1 cellular context compared by ENCODE assay signal in the genomic region with DNA sequence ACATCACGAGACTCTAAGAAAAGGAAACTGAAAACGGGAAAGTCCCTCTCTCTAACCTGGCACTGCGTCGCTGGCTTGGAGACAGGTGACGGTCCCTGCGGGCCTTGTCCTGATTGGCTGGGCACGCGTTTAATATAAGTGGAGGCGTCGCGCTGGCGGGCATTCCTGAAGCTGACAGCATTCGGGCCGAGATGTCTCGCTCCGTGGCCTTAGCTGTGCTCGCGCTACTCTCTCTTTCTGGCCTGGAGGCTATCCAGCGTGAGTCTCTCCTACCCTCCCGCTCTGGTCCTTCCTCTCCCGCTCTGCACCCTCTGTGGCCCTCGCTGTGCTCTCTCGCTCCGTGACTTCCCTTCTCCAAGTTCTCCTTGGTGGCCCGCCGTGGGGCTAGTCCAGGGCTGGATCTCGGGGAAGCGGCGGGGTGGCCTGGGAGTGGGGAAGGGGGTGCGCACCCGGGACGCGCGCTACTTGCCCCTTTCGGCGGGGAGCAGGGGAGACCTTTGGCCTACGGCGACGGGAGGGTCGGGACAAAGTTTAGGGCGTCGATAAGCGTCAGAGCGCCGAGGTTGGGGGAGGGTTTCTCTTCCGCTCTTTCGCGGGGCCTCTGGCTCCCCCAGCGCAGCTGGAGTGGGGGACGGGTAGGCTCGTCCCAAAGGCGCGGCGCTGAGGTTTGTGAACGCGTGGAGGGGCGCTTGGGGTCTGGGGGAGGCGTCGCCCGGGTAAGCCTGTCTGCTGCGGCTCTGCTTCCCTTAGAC.
TF ChIP-seq lines count a peak whose summit lies in the region.

TSS of gene B2M (plus strand) at position 162 of the 752 bp plus-strand sequence. CDS start at position 192, 30 bp downstream.

TF ChIP-seq in K562, 482 proteins besides CTCF, POLR2A, EP300 and RAD21 (continued from another document and continues in another):
- TF ChIP-seq MAFK (IDR thresholded peaks at IDR 0.05; ENCODE audit: low read length) (no peak; the same call in 1 of the 2 replicates), ATF2 (CRISPR knock-in tag; IDR thresholded peaks at IDR 0.05) (no peak), ELK3 (CRISPR knock-in tag; IDR thresholded peaks at IDR 0.05) (no peak), TAF1 (IDR thresholded peaks at IDR 0.05; ENCODE audit: control insufficient read depth, extremely low read depth, insufficient read depth, low read length, severe bottlenecking) (peak; percentile 93), SETDB1 (IDR thresholded peaks at IDR 0.05; ENCODE audit: low read length) (no peak), ZBTB26 (CRISPR knock-in tag; IDR thresholded peaks at IDR 0.05) (no peak), TBP (optimal IDR thresholded peaks at IDR 0.05; ENCODE audit: low read depth, low read length) (peak; percentile 98), ELF4 (CRISPR knock-in tag; IDR thresholded peaks at IDR 0.05) (no peak), NFATC3 (IDR thresholded peaks at IDR 0.05) (no peak), ZBED1 (IDR thresholded peaks at IDR 0.05) (peak; percentile 65), TEAD4 (IDR thresholded peaks at IDR 0.05; ENCODE audit: low read length) (peak; percentile 67), TEAD4 (CRISPR knock-in tag; IDR thresholded peaks at IDR 0.05; ENCODE audit: borderline replicate concordance) (no peak), ZNF695 (CRISPR knock-in tag; IDR thresholded peaks at IDR 0.05) (no peak), SMARCB1 (IDR thresholded peaks at IDR 0.05; ENCODE audit: insufficient read length, low read depth) (no peak), SNIP1 (IDR thresholded peaks at IDR 0.05; ENCODE audit: low read depth) (no peak), HIVEP1 (CRISPR knock-in tag; IDR thresholded peaks at IDR 0.05) (0 out of 2 replicates have a peak, but pooled peaks have one; percentile 45), MCM2 (IDR thresholded peaks at IDR 0.05; ENCODE audit: low read depth) (no peak), L3MBTL2 (IDR thresholded peaks at IDR 0.05) (no peak), TFAP4 (CRISPR knock-in tag; IDR thresholded peaks at IDR 0.05; ENCODE audit: borderline replicate concordance) (peak; percentile 78; the same call in 1 of the 2 replicates), MED1 (CRISPR knock-in tag; IDR thresholded peaks at IDR 0.05; ENCODE audit: borderline replicate concordance) (no peak), ESRRB (CRISPR knock-in tag; IDR thresholded peaks at IDR 0.05; ENCODE audit: borderline replicate concordance) (no peak), MTA2 (IDR thresholded peaks at IDR 0.05; ENCODE audit: low read depth) (no peak), ZBTB9 (CRISPR knock-in tag; IDR thresholded peaks at IDR 0.05) (no peak), KDM2B (CRISPR knock-in tag; IDR thresholded peaks at IDR 0.05) (peak; percentile 62; the same call in 1 of the 2 replicates), YY1 (IDR thresholded peaks at IDR 0.05; ENCODE audit: borderline replicate concordance in 1 of 3, control insufficient read depth in 1 of 3, extremely low read depth in 1 of 3, insufficient read depth in 3 of 3, insufficient read length in 1 of 3, insufficient replicate concordance in 2 of 3, low read depth in 1 of 3, low read length in 2 of 3) (peak in 2 of 3 experiments; percentile 54 to 68), KAT7 (CRISPR knock-in tag; IDR thresholded peaks at IDR 0.05; ENCODE audit: borderline replicate concordance) (peak; percentile 96), CGGBP1 (CRISPR knock-in tag; IDR thresholded peaks at IDR 0.05) (peak; percentile 65; the same call in 1 of the 2 replicates), ETV6 (IDR thresholded peaks at IDR 0.05; ENCODE audit: borderline replicate concordance in 1 of 2, low read depth in 2 of 2, low read length in 1 of 2) (no peak), ETV6 (CRISPR knock-in tag; IDR thresholded peaks at IDR 0.05; ENCODE audit: borderline replicate concordance) (no peak), RUNX1 (IDR thresholded peaks at IDR 0.05; ENCODE audit: low read depth) (no peak), ZNF785 (CRISPR knock-in tag; IDR thresholded peaks at IDR 0.05) (no peak), HOMEZ (CRISPR knock-in tag; IDR thresholded peaks at IDR 0.05) (no peak), PRPF4 (IDR thresholded peaks at IDR 0.05; ENCODE audit: insufficient read depth, low read depth, low read length, poor library complexity, severe bottlenecking) (no peak), RFX1 (IDR thresholded peaks at IDR 0.05) (no peak), ZNF121 (CRISPR knock-in tag; conservative IDR thresholded peaks at IDR 0.05) (no peak), MEF2D (tag; conservative IDR thresholded peaks at IDR 0.05; ENCODE audit: low read depth) (no peak), PHF8 (IDR thresholded peaks at IDR 0.05; ENCODE audit: borderline replicate concordance, low read length) (peak; percentile 87; the same call in 1 of the 2 replicates), GTF3C2 (IDR thresholded peaks at IDR 0.05; ENCODE audit: borderline replicate concordance, extremely low read depth, insufficient read length) (no peak), HNRNPL (IDR thresholded peaks at IDR 0.05; ENCODE audit: low read depth, low read length) (no peak)
- TF ChIP-seq, protein P1, sequence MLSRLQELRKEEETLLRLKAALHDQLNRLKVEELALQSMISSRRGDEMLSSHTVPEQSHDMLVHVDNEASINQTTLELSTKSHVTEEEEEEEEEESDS (CRISPR knock-in tag; IDR thresholded peaks at IDR 0.05), result no peak
- TF ChIP-seq, protein P2, sequence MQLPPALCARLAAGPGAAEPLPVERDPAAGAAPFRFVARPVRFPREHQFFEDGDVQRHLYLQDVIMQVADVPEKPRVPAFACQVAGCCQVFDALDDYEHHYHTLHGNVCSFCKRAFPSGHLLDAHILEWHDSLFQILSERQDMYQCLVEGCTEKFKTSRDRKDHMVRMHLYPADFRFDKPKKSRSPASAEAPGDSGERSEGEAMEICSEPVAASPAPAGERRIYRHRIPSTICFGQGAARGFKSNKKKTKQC (CRISPR knock-in tag; IDR thresholded peaks at IDR 0.05), result no peak; the same call in 1 of the 2 replicates
- TF ChIP-seq, protein P3, sequence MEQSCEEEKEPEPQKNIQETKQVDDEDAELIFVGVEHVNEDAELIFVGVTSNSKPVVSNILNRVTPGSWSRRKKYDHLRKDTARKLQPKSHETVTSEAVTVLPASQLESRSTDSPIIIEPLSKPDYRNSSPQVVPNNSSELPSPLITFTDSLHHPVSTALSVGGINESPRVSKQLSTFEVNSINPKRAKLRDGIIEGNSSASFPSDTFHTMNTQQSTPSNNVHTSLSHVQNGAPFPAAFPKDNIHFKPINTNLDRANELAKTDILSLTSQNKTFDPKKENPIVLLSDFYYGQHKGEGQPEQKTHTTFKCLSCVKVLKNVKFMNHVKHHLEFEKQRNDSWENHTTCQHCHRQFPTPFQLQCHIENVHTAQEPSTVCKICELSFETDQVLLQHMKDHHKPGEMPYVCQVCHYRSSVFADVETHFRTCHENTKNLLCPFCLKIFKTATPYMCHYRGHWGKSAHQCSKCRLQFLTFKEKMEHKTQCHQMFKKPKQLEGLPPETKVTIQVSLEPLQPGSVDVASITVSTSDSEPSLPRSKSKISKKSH (CRISPR knock-in tag; IDR thresholded peaks at IDR 0.05), result no peak
- TF ChIP-seq, protein P4, sequence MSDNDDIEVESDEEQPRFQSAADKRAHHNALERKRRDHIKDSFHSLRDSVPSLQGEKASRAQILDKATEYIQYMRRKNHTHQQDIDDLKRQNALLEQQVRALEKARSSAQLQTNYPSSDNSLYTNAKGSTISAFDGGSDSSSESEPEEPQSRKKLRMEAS (CRISPR knock-in tag; IDR thresholded peaks at IDR 0.05), result peak; percentile 55; the same call in 1 of the 2 replicates
- TF ChIP-seq, protein P5, sequence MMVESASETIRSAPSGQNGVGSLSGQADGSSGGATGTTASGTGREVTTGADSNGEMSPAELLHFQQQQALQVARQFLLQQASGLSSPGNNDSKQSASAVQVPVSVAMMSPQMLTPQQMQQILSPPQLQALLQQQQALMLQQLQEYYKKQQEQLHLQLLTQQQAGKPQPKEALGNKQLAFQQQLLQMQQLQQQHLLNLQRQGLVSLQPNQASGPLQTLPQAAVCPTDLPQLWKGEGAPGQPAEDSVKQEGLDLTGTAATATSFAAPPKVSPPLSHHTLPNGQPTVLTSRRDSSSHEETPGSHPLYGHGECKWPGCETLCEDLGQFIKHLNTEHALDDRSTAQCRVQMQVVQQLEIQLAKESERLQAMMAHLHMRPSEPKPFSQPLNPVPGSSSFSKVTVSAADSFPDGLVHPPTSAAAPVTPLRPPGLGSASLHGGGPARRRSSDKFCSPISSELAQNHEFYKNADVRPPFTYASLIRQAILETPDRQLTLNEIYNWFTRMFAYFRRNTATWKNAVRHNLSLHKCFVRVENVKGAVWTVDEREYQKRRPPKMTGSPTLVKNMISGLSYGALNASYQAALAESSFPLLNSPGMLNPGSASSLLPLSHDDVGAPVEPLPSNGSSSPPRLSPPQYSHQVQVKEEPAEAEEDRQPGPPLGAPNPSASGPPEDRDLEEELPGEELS (CRISPR knock-in tag; IDR thresholded peaks at IDR 0.05; ENCODE audit: borderline replicate concordance), result no peak
